Comparison of ENCODE assay signal across 23 cellular contexts in the genomic region with DNA sequence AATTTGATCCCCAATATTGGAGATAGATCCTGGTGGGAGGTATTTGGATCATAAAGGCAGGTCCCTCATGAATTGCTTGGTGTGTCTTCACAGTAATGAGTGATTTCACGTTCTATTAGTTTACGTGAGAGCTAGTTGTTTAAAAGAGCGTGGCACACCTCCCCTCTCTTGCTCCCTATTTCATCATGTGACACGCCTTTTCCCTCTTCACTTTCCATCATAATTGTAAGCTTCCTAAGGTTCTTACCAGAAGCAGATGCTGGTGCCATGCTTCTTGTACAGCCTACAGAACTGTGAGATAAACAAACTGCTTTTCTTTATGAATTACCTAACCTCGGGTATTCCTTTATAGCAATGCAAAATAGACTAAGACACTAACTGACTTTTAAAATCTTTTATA.
"Had no signal": no experiment of that assay in that cellular context is flagged by ENCODE, and none has a peak within 500 bp of the region (broad histone marks: within the 10 kb centered on the region; RNA-seq: fewer than 3 reads in every experiment).

No MANE protein-coding gene starts in this region.

- H3K4me1 ChIP-seq: adrenal gland, breast epithelium, colonic mucosa, Peyer's patch had no signal

- H3K27ac ChIP-seq: adrenal gland, breast epithelium, colonic mucosa, Peyer's patch, RWPE1, SJCRH30 had no signal

- DNase-seq: activated CD4-positive, alpha-beta T cell treated with anti-CD3 and anti-CD28 coated beads for 4 hours; activated CD8-positive, alpha-beta memory T cell treated with anti-CD3 and anti-CD28 coated beads, Interleukin-2, amount 50 U/mL, for 48 hours; activated CD8-positive, alpha-beta T cell treated with anti-CD3 and anti-CD28 coated beads, Interleukin-2, amount 10 ng/mL, durations not matched to agents 7 days and 5 days; activated naive CD4-positive, alpha-beta T cell treated with anti-CD3 and anti-CD28 coated beads, Interleukin-2, amount 50 U/mL, for 16 hours; activated naive CD8-positive, alpha-beta T cell treated with anti-CD3 and anti-CD28 coated beads, Interleukin-2, amount 10 ng/mL, durations not matched to agents 7 days and 5 days; activated T-cell treated with anti-CD3 and anti-CD28 coated beads, Interleukin-2, amount 50 U/mL, for 1 hour; adrenal gland; anterior cingulate cortex; caudate nucleus; colonic mucosa; NCI-H1092; NCI-H1417; NCI-H345; NCI-H510A treated with DMSO at 0.1 percent for 48 hours; Peyer's patch; Right ventricle myocardium superior; SJCRH30; SW 1271 had no signal

- H3K4me3 ChIP-seq: adrenal gland, breast epithelium, colonic mucosa, Peyer's patch, SJCRH30 had no signal

- H3K27me3 ChIP-seq: adrenal gland, breast epithelium, colonic mucosa, Peyer's patch, SJCRH30 had no signal

- H3K4me3 Mint-ChIP-seq: activated CD8-positive, alpha-beta T cell treated with anti-CD3 and anti-CD28 coated beads, Interleukin-2, amount 10 ng/mL, durations not matched to agents 7 days and 5 days; activated naive CD8-positive, alpha-beta T cell treated with anti-CD3 and anti-CD28 coated beads, Interleukin-2, amount 10 ng/mL, durations not matched to agents 7 days and 5 days; T-helper 1 cell treated with Interleukin-12 subunit alpha and Interleukin-12 subunit beta and Interleukin-4 antibody, amounts not matched to agents 30 μg/mL and 1 μg/mL, for 36 hours had no signal

- H3K9me3 ChIP-seq: adrenal gland, colonic mucosa, Peyer's patch, SJCRH30 had no signal

- H3K36me3 ChIP-seq: adrenal gland, breast epithelium, colonic mucosa, Peyer's patch, SJCRH30 had no signal

- ATAC-seq: activated CD4-positive, CD25-positive, alpha-beta regulatory T cell treated with anti-CD3 and anti-CD28 coated beads, Interleukin-2, amount 50 U/mL, for 24 hours; activated CD8-positive, alpha-beta T cell treated with anti-CD3 and anti-CD28 coated beads, Interleukin-2, amount 10 ng/mL, durations not matched to agents 7 days and 5 days; SK-N-SH treated with all-trans-retinoic acid at 6 μM for 48 hours had no signal

- H3K36me3 Mint-ChIP-seq: activated naive CD8-positive, alpha-beta T cell treated with anti-CD3 and anti-CD28 coated beads, Interleukin-2, amount 10 ng/mL, durations not matched to agents 7 days and 5 days had no signal

- H3K27ac Mint-ChIP-seq: activated CD8-positive, alpha-beta T cell treated with anti-CD3 and anti-CD28 coated beads, Interleukin-2, amount 10 ng/mL, durations not matched to agents 7 days and 5 days; activated naive CD8-positive, alpha-beta T cell treated with anti-CD3 and anti-CD28 coated beads, Interleukin-2, amount 10 ng/mL, durations not matched to agents 7 days and 5 days; T-helper 1 cell treated with Interleukin-12 subunit alpha and Interleukin-12 subunit beta and Interleukin-4 antibody, amounts not matched to agents 30 μg/mL and 1 μg/mL, for 36 hours had no signal
